In genomic region chr1:227316941-227317540, GRCh38 we compare ENCODE assay signal across 8 cellular contexts. TPM values are rescaled to one million over a fixed set of nuclear protein-coding genes. Genes with fewer than 3 reads are reported as not detected.
DNase-seq lines count a peak whose midpoint lies in the region; ATAC-seq, FAIRE-seq and TF ChIP-seq lines count a peak whose summit lies in the region.

No MANE protein-coding gene starts in this region.

- no peak overlapping the region for H3K27ac Mint-ChIP-seq in central memory CD8-positive, alpha-beta T cell (ENCODE audit: low read depth)

- no CpG with 5 or more reads among the region's 8 CpGs for WGBS in mesendoderm (ENCODE audit: extremely low coverage, insufficient coverage, low lambda C conversion rate)

- ATAC-seq in central memory CD8-positive, alpha-beta T cell (replicated peaks; ENCODE audit: extremely low read depth, poor library complexity, severe bottlenecking), result no peak
- ATAC-seq in HG02981 (IDR thresholded peaks at IDR 0.05; ENCODE audit: unreplicated experiment) (no peak), omental fat pad (ENCODE audit: low FRiP score) (no peak)

- H2BK5ac ChIP-seq in mesendoderm (ENCODE audit: low read length), result no peak overlapping the region

- no peak for DNase-seq in D721Med (ENCODE audit: insufficient read length, low spot score)
- peak; percentile 26 for DNase-seq in NCI-H146 (lab: John Stamatoyannopoulos, UW)
- no peak for DNase-seq in central memory CD8-positive, alpha-beta T cell (ENCODE audit: low spot score in 2 of 2)
- no peak for DNase-seq in mesendoderm
- peak; percentile 17 for DNase-seq in urothelium cell line (ENCODE audit: low spot score)
- no peak for DNase-seq in stimulated activated CD8-positive, alpha-beta memory T cell treated with anti-CD3 and anti-CD28 coated beads, Interleukin-4, amount 100 ng/mL, for 48 hours
- no peak for DNase-seq in omental fat pad (ENCODE audit: low spot score)

- H3K4me3 ChIP-seq in mesendoderm (ENCODE audit: low read length), result peak overlapping the region; percentile 70

- H3K4me1 ChIP-seq in mesendoderm (ENCODE audit: control insufficient read depth, low read depth, low read length), result no peaks in the 10 kb centered on the region

- H2AK5ac ChIP-seq in mesendoderm (ENCODE audit: low read length), result no peak overlapping the region

- no peaks in the 10 kb centered on the region for H3K9me3 Mint-ChIP-seq in central memory CD8-positive, alpha-beta T cell

- H3K27me3 ChIP-seq in mesendoderm (ENCODE audit: insufficient read depth, low read length, poor library complexity), result no peaks in the 10 kb centered on the region

- H4K5ac ChIP-seq in mesendoderm (ENCODE audit: low read length), result no peak overlapping the region

- H3K4ac ChIP-seq in mesendoderm (ENCODE audit: low read depth, low read length), result no peak overlapping the region

- peak overlapping the region; percentile 69 for H3K4me3 Mint-ChIP-seq in central memory CD8-positive, alpha-beta T cell

- H3K79me2 ChIP-seq in mesendoderm (ENCODE audit: control insufficient read depth, insufficient read depth, low read length), result peaks cover 13% of the 10 kb centered on the region

- TF ChIP-seq CTCF in D721Med (IDR thresholded peaks at IDR 0.05; ENCODE audit: insufficient read depth, missing control alignments) (no peak), omental fat pad (IDR thresholded peaks at IDR 0.05) (no peak)

- H3K79me1 ChIP-seq in mesendoderm (ENCODE audit: low read length), result no peaks in the 10 kb centered on the region

- H4K8ac ChIP-seq in mesendoderm (ENCODE audit: low read depth, low read length), result no peak overlapping the region

- peak overlapping the region; percentile 93 for H3K56ac ChIP-seq in mesendoderm (ENCODE audit: low read length)

- H3K27ac ChIP-seq in mesendoderm (ENCODE audit: low read depth, low read length), result no peak overlapping the region

- peaks cover 91% of the 10 kb centered on the region for H3K27me3 Mint-ChIP-seq in central memory CD8-positive, alpha-beta T cell

- no peaks in the 10 kb centered on the region for H3K36me3 ChIP-seq in mesendoderm (ENCODE audit: control insufficient read depth, insufficient read depth, low read length)

- no peak overlapping the region for H3K23ac ChIP-seq in mesendoderm (ENCODE audit: low read length)

- no peaks in the 10 kb centered on the region for H3K4me1 Mint-ChIP-seq in central memory CD8-positive, alpha-beta T cell

- FAIRE-seq in D721Med (lab: Jason Lieb, UNC) (peak; percentile 6), urothelium cell line (lab: Jason Lieb, UNC) (no peak)

- peak overlapping the region; percentile 82 for H3K9ac ChIP-seq in mesendoderm (ENCODE audit: low read length)

- no peak overlapping the region for H3K18ac ChIP-seq in mesendoderm (ENCODE audit: low read length)

- H2BK15ac ChIP-seq in mesendoderm (replicated peaks; ENCODE audit: low read depth), result no peak overlapping the region

- peak overlapping the region; percentile 48 for H3K4me2 ChIP-seq in mesendoderm (ENCODE audit: low read length)

- H2BK120ac ChIP-seq in mesendoderm (ENCODE audit: low read depth, low read length), result no peak overlapping the region

- H3K36me3 Mint-ChIP-seq in central memory CD8-positive, alpha-beta T cell (ENCODE audit: insufficient read depth), result no peaks in the 10 kb centered on the region

RNA-seq across cellular contexts. Expression of gene CDC42BPA, which starts 1.3 kb away (rescaled TPM):
- polyA plus RNA-seq in mesendoderm (2013, experiment 1 of 2), result 9.7 TPM
- polyA plus RNA-seq in mesendoderm (2013, experiment 2 of 2), result 10.0 TPM
- total RNA-seq in omental fat pad, result 10 to 100 TPM; 33.3 to 92.7 (median 39.9) TPM

Comparison
In these comparisons a context has a peak if more than half of its experiments do, and no peak if none do; other contexts are left out.
1. DNase-seq: peak in NCI-H146 (single experiment) and urothelium cell line (single experiment); none in D721Med (single experiment), central memory CD8-positive, alpha-beta T cell (0 of 2), mesendoderm (single experiment), stimulated activated CD8-positive, alpha-beta memory T cell treated with anti-CD3 and anti-CD28 coated beads, Interleukin-4, amount 100 ng/mL, for 48 hours (single experiment) and omental fat pad (single experiment).